Comparison of ENCODE assay signal across 11 cellular contexts in genomic region chr12:8947737-8948136, GRCh38.
A peak's percentile ranks its signal among the peaks of the same experiment; 100 is the strongest.
DNase-seq lines count a peak whose midpoint lies in the region; ATAC-seq, FAIRE-seq and TF ChIP-seq lines count a peak whose summit lies in the region.
"Had no signal": no experiment of that assay in that cellular context is flagged by ENCODE, and none has a peak within 500 bp of the region (broad histone marks: within the 10 kb centered on the region; RNA-seq: fewer than 3 reads in every experiment).

No MANE protein-coding gene starts in this region.

- H3K4me2 ChIP-seq in SU-DHL-6 (ENCODE audit: low read depth, low read length, poor library complexity, severe bottlenecking), result peak overlapping the region; percentile 96

- H3K79me2 ChIP-seq in ACC112 (ENCODE audit: control insufficient read depth, insufficient read depth, low read length, unreplicated experiment) (peaks cover 43% of the 10 kb centered on the region), SU-DHL-6 (ENCODE audit: insufficient read depth, low read length) (peaks cover 51% of the 10 kb centered on the region)

- H2AFZ ChIP-seq in ACC112 (ENCODE audit: low read length, unreplicated experiment) (no peak overlapping the region), SU-DHL-6 (ENCODE audit: low read depth, low read length, severe bottlenecking) (no peak overlapping the region)

- H3K4me1 ChIP-seq in ACC112 (ENCODE audit: control insufficient read depth, insufficient read depth, low read length, unreplicated experiment), result peaks cover 17% of the 10 kb centered on the region

- peaks cover 26% of the 10 kb centered on the region for H3K36me3 ChIP-seq in ACC112 (ENCODE audit: insufficient read depth, low read length)
- peaks cover 3% of the 10 kb centered on the region; the same call in 1 of the 2 replicates for H3K36me3 ChIP-seq in SU-DHL-6 (ENCODE audit: low read length)

- DNase-seq in GM20000 (ENCODE audit: low spot score) (peak; percentile 9), NCI-H146 treated with DMSO at 0.1 percent for 48 hours (lab: John Stamatoyannopoulos, UW; ENCODE audit: unreplicated experiment) (no peak), urothelium cell line (ENCODE audit: low spot score) (no peak), DMS114 treated with DMSO at 0.1 percent for 48 hours (lab: John Stamatoyannopoulos, UW; ENCODE audit: unreplicated experiment) (no peak)
- DNase-seq: DMS153, left colon, NCI-H524 treated with DMSO at 0.1 percent for 48 hours had no signal

- FAIRE-seq in urothelium cell line (lab: Jason Lieb, UNC), result no peak

- peaks cover 6% of the 10 kb centered on the region for H3F3A ChIP-seq in SU-DHL-6 (ENCODE audit: insufficient read depth)

- TF ChIP-seq CTCF in GM20000 (IDR thresholded peaks at IDR 0.05; ENCODE audit: extremely low read depth, missing control alignments) (no peak), SU-DHL-6 (IDR thresholded peaks at IDR 0.05; ENCODE audit: insufficient read depth, low read length, poor library complexity, severe bottlenecking) (no peak)

- no peaks in the 10 kb centered on the region for H3K27me3 ChIP-seq in ACC112 (ENCODE audit: insufficient read depth, low read length)
- no peaks in the 10 kb centered on the region for H3K27me3 ChIP-seq in SU-DHL-6 (ENCODE audit: low read length)

- peak overlapping the region; percentile 80; the same call in 1 of the 2 replicates for H3K9ac ChIP-seq in SU-DHL-6 (ENCODE audit: low read length)

- peak overlapping the region; percentile 91 for H3K4me3 ChIP-seq in ACC112 (ENCODE audit: low read depth, low read length)
- peak overlapping the region; percentile 69 for H3K4me3 ChIP-seq in SU-DHL-6 (ENCODE audit: insufficient read depth, low read length, poor library complexity, severe bottlenecking)
- H3K4me3 ChIP-seq in iPS-11a (ENCODE audit: low read depth, low read length), result peak overlapping the region; percentile 81

- no peaks in the 10 kb centered on the region; the same call in 1 of the 2 replicates for H4K20me1 ChIP-seq in SU-DHL-6 (ENCODE audit: low read depth, low read length)

- ATAC-seq in HG02885 (IDR thresholded peaks at IDR 0.05; ENCODE audit: poor library complexity, unreplicated experiment), result no peak
- ATAC-seq: left colon had no signal

- 0 out of 2 replicates have a peak, but pooled peaks cover 2% of the 10 kb centered on the region for H3K9me3 ChIP-seq in SU-DHL-6 (ENCODE audit: insufficient read depth, low read length)

- H3K9me2 ChIP-seq in SU-DHL-6 (replicated peaks; ENCODE audit: insufficient read depth, low read length), result no peaks in the 10 kb centered on the region

- no peak overlapping the region for H3K27ac ChIP-seq in ACC112 (ENCODE audit: low read depth, low read length)
- no peak overlapping the region for H3K27ac ChIP-seq in SU-DHL-6 (ENCODE audit: low read depth, low read length)
